8 cellular contexts compared by ENCODE assay signal in genomic region chr12:105705765-105706164, GRCh38.
DNase-seq lines count a peak whose midpoint lies in the region; ATAC-seq and TF ChIP-seq lines count a peak whose summit lies in the region.

No MANE protein-coding gene starts in this region.

- peak; percentile 75 for TF ChIP-seq CTCF in KMS-11 (conservative IDR thresholded peaks at IDR 0.05; ENCODE audit: low read depth, low read length)
- peak; percentile 93 for TF ChIP-seq CTCF in fibroblast of pulmonary artery (IDR thresholded peaks at IDR 0.05; ENCODE audit: low read length, missing control alignments)

- no peak overlapping the region for H3K9ac ChIP-seq in KMS-11

- no peak overlapping the region for H2AFZ ChIP-seq in KMS-11 (ENCODE audit: low read depth)

- no peak overlapping the region for H3K27ac ChIP-seq in KMS-11

- no peaks in the 10 kb centered on the region for H3K4me1 ChIP-seq in KMS-11 (ENCODE audit: low read depth, poor library complexity, severe bottlenecking)

- DNase-seq in DMS53 treated with DMSO at 0.1 percent for 48 hours (lab: John Stamatoyannopoulos, UW; ENCODE audit: unreplicated experiment) (peak; percentile 74), SK-MEL-5 (ENCODE audit: low read depth, low spot score) (peak; percentile 67), fibroblast of pulmonary artery (ENCODE audit: low read depth) (peak; percentile 86), nucleus accumbens (lab: John Stamatoyannopoulos, UW) (peak in 37 of 56 donors; percentile 1 to 78 (median 24))

- H4K20me1 ChIP-seq in KMS-11 (ENCODE audit: insufficient read depth) = no peaks in the 10 kb centered on the region

- H3K36me3 ChIP-seq in KMS-11 (ENCODE audit: insufficient read depth) = no peaks in the 10 kb centered on the region

- no peaks in the 10 kb centered on the region for H3K27me3 ChIP-seq in KMS-11 (ENCODE audit: insufficient read depth, low read depth)

- H3K79me2 ChIP-seq in KMS-11 (ENCODE audit: insufficient read depth, low read depth) = no peaks in the 10 kb centered on the region

- in situ Hi-C loops in SK-MEL-5 (cut with HindIII; ENCODE audit: low pct_unique_long_range_greater_than_20kb, low sequenced_read_pairs) = no loop called here

- H3K4me3 ChIP-seq in KMS-11 (IDR thresholded peaks at IDR 0.05; ENCODE audit: insufficient read depth, low read depth, low read length) = no peak overlapping the region
- no peak overlapping the region for H3K4me3 ChIP-seq in fibroblast of pulmonary artery (replicated peaks; ENCODE audit: low read depth, low read length)

- ATAC-seq in GM19463 (IDR thresholded peaks at IDR 0.05; ENCODE audit: unreplicated experiment) (no peak), GM18870 (IDR thresholded peaks at IDR 0.05; ENCODE audit: unreplicated experiment) (no peak)
- ATAC-seq in activated CD4-positive, CD25-positive, alpha-beta regulatory T cell treated with anti-CD3 and anti-CD28 coated beads, Interleukin-2, amount 50 U/mL, for 24 hours = no peak

- no peak overlapping the region for H3K4me2 ChIP-seq in KMS-11

Comparison
In these comparisons a context has a peak if more than half of its experiments do, and no peak if none do; other contexts are left out.
1. DNase-seq: peak in every context shown above with its lines; median percentile 86 in fibroblast of pulmonary artery; 74 in DMS53 treated with DMSO at 0.1 percent for 48 hours; 67 in SK-MEL-5; 24 in nucleus accumbens.